In genomic region chr13:48302920-48303330, GRCh38 we compare ENCODE assay signal across 8 cellular contexts. TPM values are rescaled to one million over a fixed set of nuclear protein-coding genes. Genes with fewer than 3 reads are reported as not detected.
DNase-seq lines count a peak whose midpoint lies in the region; ATAC-seq and TF ChIP-seq lines count a peak whose summit lies in the region.

No MANE protein-coding gene starts in this region.

- 8% methylated on average over 4 of the region's 8 CpGs; no CpG with 5 or more reads in 1 of the 2 experiments for WGBS in IMR-90 (ENCODE audit: extremely low coverage in 2 of 2, insufficient read length in 1 of 2), 2 experiments
- 1% methylated on average over 7 of the region's 8 CpGs for WGBS in mammary epithelial cell (ENCODE audit: low coverage, missing lambda C conversion rate)
- WGBS in mesodermal cell (ENCODE audit: insufficient coverage in 2 of 2), 2 experiments, result 3 to 8% methylated on average over 4 to 7 of the region's 8 CpGs
- WGBS in urinary bladder, result 8% methylated on average over 8 of the region's 8 CpGs

- 0 out of 2 replicates have a peak overlapping the region, but pooled peaks have one; percentile 39 for H2BK20ac ChIP-seq in IMR-90 (ENCODE audit: low read depth, low read length)

- H2AFZ ChIP-seq in DND-41 (ENCODE audit: low read depth, low read length) (peak overlapping the region; percentile 77), IMR-90 (replicated peaks; ENCODE audit: low read length, poor library complexity) (peak overlapping the region; percentile 93), mammary epithelial cell (ENCODE audit: low read depth, low read length) (peak overlapping the region; percentile 100)

- no TSS peak for BruUV-seq in IMR-90 (replicated peaks; lab: Mats Ljungman, UMichigan)
- BruUV-seq in mammary epithelial cell (replicated peaks; lab: Mats Ljungman, UMichigan), result no TSS peak

- H3K18ac ChIP-seq in IMR-90 (ENCODE audit: low read depth, low read length), result peak overlapping the region; percentile 22

- H3K27ac ChIP-seq in DND-41 (ENCODE audit: low read length) (peak overlapping the region; percentile 93), IMR-90 (ENCODE audit: insufficient read depth, low read length) (peak overlapping the region; percentile 76), mammary epithelial cell (ENCODE audit: insufficient read depth, low read depth, low read length) (peak overlapping the region; percentile 97), mesodermal cell (ENCODE audit: low read depth, low read length, severe bottlenecking) (peak overlapping the region; percentile 96), urinary bladder (ENCODE audit: low read depth) (peak overlapping the region; percentile 98)

- 0 out of 2 replicates have a peak overlapping the region, but pooled peaks have one; percentile 45 for H2AK5ac ChIP-seq in IMR-90 (ENCODE audit: low read depth, low read length)

- TF ChIP-seq RAD21 in IMR-90 (IDR thresholded peaks at IDR 0.05; ENCODE audit: low read length), result no peak

- peaks cover 9% of the 10 kb centered on the region; the same call in 1 of the 2 replicates for H4K20me1 ChIP-seq in DND-41 (ENCODE audit: insufficient read depth, low read length)
- peaks cover 5% of the 10 kb centered on the region; the same call in 1 of the 2 replicates for H4K20me1 ChIP-seq in IMR-90 (ENCODE audit: insufficient read depth, low read length)
- no peaks in the 10 kb centered on the region for H4K20me1 ChIP-seq in mammary epithelial cell (ENCODE audit: insufficient read depth, low read length)

- H2AK9ac ChIP-seq in IMR-90 (replicated peaks; ENCODE audit: low read depth, low read length, poor library complexity), result peak overlapping the region; percentile 98

- dilution Hi-C loops in IMR-90 (cut with HindIII; ENCODE audit: low sequenced_read_pairs, unreplicated experiment) (no loop called here), mammary epithelial cell (cut with HindIII; ENCODE audit: low sequenced_read_pairs) (no loop called here)

- H3K23ac ChIP-seq in IMR-90 (ENCODE audit: low read depth, low read length), result peak overlapping the region; percentile 97

- H3K4me2 ChIP-seq in DND-41 (ENCODE audit: insufficient read depth, low read length) (peak overlapping the region; percentile 65), IMR-90 (ENCODE audit: low read depth, low read length) (peak overlapping the region; percentile 88), mammary epithelial cell (ENCODE audit: insufficient read depth, low read depth, low read length) (peak overlapping the region; percentile 93)

- H2BK120ac ChIP-seq in IMR-90 (ENCODE audit: low read depth, low read length), result peak overlapping the region; percentile 59

- no peak overlapping the region; the same call in 2 of the 3 replicates for H2BK15ac ChIP-seq in IMR-90 (ENCODE audit: low read depth, low read length)

- H3K9me1 ChIP-seq in IMR-90 (ENCODE audit: insufficient read depth, low read length), result no peaks in the 10 kb centered on the region; the same call in 1 of the 2 replicates

- peaks cover 38% of the 10 kb centered on the region for H3K4me1 ChIP-seq in DND-41 (ENCODE audit: insufficient read depth, low read length)
- H3K4me1 ChIP-seq in IMR-90 (ENCODE audit: control insufficient read depth, insufficient read depth, low read length), result no peaks in the 10 kb centered on the region
- H3K4me1 ChIP-seq in mammary epithelial cell (ENCODE audit: insufficient read depth, low read length), result peaks cover 18% of the 10 kb centered on the region
- peaks cover 3% of the 10 kb centered on the region for H3K4me1 ChIP-seq in mesodermal cell (ENCODE audit: control insufficient read depth, insufficient read depth, low read length, poor library complexity, severe bottlenecking)
- no peaks in the 10 kb centered on the region for H3K4me1 ChIP-seq in urinary bladder (ENCODE audit: insufficient read depth)

- no peaks in the 10 kb centered on the region for H3K27me3 ChIP-seq in DND-41 (ENCODE audit: insufficient read depth, low read length, poor library complexity)
- no peaks in the 10 kb centered on the region for H3K27me3 ChIP-seq in IMR-90 (ENCODE audit: control insufficient read depth, insufficient read depth, low read length)
- no peaks in the 10 kb centered on the region for H3K27me3 ChIP-seq in mammary epithelial cell (ENCODE audit: insufficient read depth, low read length)

- peak overlapping the region; percentile 96 to 97 for H4K8ac ChIP-seq in IMR-90 (ENCODE audit: low read depth in 2 of 2, low read length in 2 of 2)

- H3K9ac ChIP-seq in DND-41 (ENCODE audit: low read depth, low read length) (peak overlapping the region; percentile 91), IMR-90 (ENCODE audit: low read depth, low read length) (peak overlapping the region; percentile 70), mammary epithelial cell (ENCODE audit: insufficient read depth, low read length) (peak overlapping the region; percentile 98)

- H2BK5ac ChIP-seq in IMR-90 (ENCODE audit: low read depth, low read length, poor library complexity, severe bottlenecking), result peak overlapping the region; percentile 75

- TF ChIP-seq POLR2A in IMR-90 (IDR thresholded peaks at IDR 0.05; ENCODE audit: low read depth, low read length), result no peak

- H3K79me1 ChIP-seq in IMR-90 (ENCODE audit: low read depth in 1 of 2, low read length in 2 of 2), result peaks cover 0 to 19% of the 10 kb centered on the region in 2 experiments; a peak in 2 of 4 replicates

- ATAC-seq in DND-41 (ENCODE audit: insufficient read depth, low read depth), result 0 out of 3 replicates have a peak, but pooled peaks have one; percentile 1
- ATAC-seq in IMR-90 (ENCODE audit: low read depth), result no peak

- peak overlapping the region; percentile 93 for H3K4ac ChIP-seq in IMR-90 (ENCODE audit: low read depth, low read length)

- H3K79me2 ChIP-seq in DND-41 (ENCODE audit: insufficient read depth, low read length) (peaks cover 57% of the 10 kb centered on the region), mammary epithelial cell (ENCODE audit: insufficient read depth, low read length) (peaks cover 38% of the 10 kb centered on the region)

- peak overlapping the region; percentile 97 for H3K14ac ChIP-seq in IMR-90 (replicated peaks; ENCODE audit: low read depth, low read length)

- intact Hi-C loops in IMR-90 (cut with micrococcal nuclease) (loop anchor here (1.0 to 2.0 kb wide), 2 partner anchors 176 to 208 kb away; partner anchors contain the start of gene MED4), mammary epithelial cell (cut with micrococcal nuclease) (loop anchor here (1.0 to 2.0 kb wide), 3 partner anchors 70 to 264 kb away; partner anchors contain the start of gene ITM2B)

- H3K4me3 ChIP-seq in DND-41 (ENCODE audit: low read depth in 1 of 2, low read length in 2 of 2), result peak overlapping the region; percentile 91 to 93
- H3K4me3 ChIP-seq in IMR-90 (ENCODE audit: insufficient read depth, low read depth, low read length), result peak overlapping the region; percentile 59
- peak overlapping the region; percentile 65 to 99 (median 86) for H3K4me3 ChIP-seq in mammary epithelial cell (replicated peaks in 1 of 3; ENCODE audit: insufficient read depth in 1 of 3, low read depth in 2 of 3, low read length in 3 of 3)
- peak overlapping the region; percentile 85 for H3K4me3 ChIP-seq in mesodermal cell (ENCODE audit: extremely low read depth, insufficient read depth, low read length, poor library complexity, severe bottlenecking)
- peak overlapping the region; percentile 90 for H3K4me3 ChIP-seq in urinary bladder (ENCODE audit: low read depth, low read length)

- no peak for TF ChIP-seq CTCF in DND-41 (IDR thresholded peaks at IDR 0.05; ENCODE audit: borderline replicate concordance, extremely low read depth, low read length, poor library complexity, severe bottlenecking)
- TF ChIP-seq CTCF in IMR-90 (conservative IDR thresholded peaks at IDR 0.05; ENCODE audit: low read depth, low read length), result no peak
- no peak for TF ChIP-seq CTCF in mammary epithelial cell (conservative IDR thresholded peaks at IDR 0.05 in 1 of 2, IDR thresholded peaks at IDR 0.05 in 1 of 2; ENCODE audit: extremely low read depth in 1 of 2, insufficient read depth in 1 of 2, low read depth in 1 of 2, low read length in 2 of 2)

- peak overlapping the region; percentile 92 for H3K56ac ChIP-seq in IMR-90 (ENCODE audit: extremely low read depth, insufficient read depth, low read length)

- peaks cover 16% of the 10 kb centered on the region for H3K36me3 ChIP-seq in DND-41 (ENCODE audit: insufficient read depth, low read length)
- no peaks in the 10 kb centered on the region for H3K36me3 ChIP-seq in IMR-90 (ENCODE audit: control insufficient read depth, insufficient read depth, low read length)
- peaks cover 4% of the 10 kb centered on the region for H3K36me3 ChIP-seq in mammary epithelial cell (ENCODE audit: insufficient read depth, low read length)
- peaks cover under 1% of the 10 kb centered on the region for H3K36me3 ChIP-seq in mesodermal cell (ENCODE audit: control insufficient read depth, insufficient read depth, low read length)
- no peaks in the 10 kb centered on the region for H3K36me3 ChIP-seq in urinary bladder (ENCODE audit: insufficient read depth)

- POLR2A ChIA-PET in IMR-90 (lab: Charles Lee; ENCODE audit: unreplicated experiment), result no interaction called here

- H3K9me3 ChIP-seq in DND-41 (ENCODE audit: insufficient read depth, low read length, severe bottlenecking) (no peaks in the 10 kb centered on the region), IMR-90 (ENCODE audit: control insufficient read depth, insufficient read depth, low read length) (no peaks in the 10 kb centered on the region), mammary epithelial cell (replicated peaks; ENCODE audit: insufficient read depth, low read length) (no peaks in the 10 kb centered on the region), mesodermal cell (ENCODE audit: control insufficient read depth, low read length) (no peaks in the 10 kb centered on the region)

- H4K5ac ChIP-seq in IMR-90 (ENCODE audit: low read depth, low read length), result peak overlapping the region; percentile 79

- in situ Hi-C loops in IMR-90 (cut with MboI; ENCODE audit: low sequenced_read_pairs), result no loop called here
- in situ Hi-C loops in mammary epithelial cell (cut with MboI; ENCODE audit: low sequenced_read_pairs in 2 of 2), result loop anchor here (25.0 kb wide), 1 partner anchor 459 kb away; no protein-coding TSS in a partner anchor

- CTCF ChIA-PET in IMR-90 (lab: Yijun Ruan, JAX) (interaction anchor here (0.6 kb wide), 1 partner anchor 245 kb away, joined by 3 read pairs; no protein-coding TSS in a partner anchor), mammary epithelial cell (lab: Charles Lee; ENCODE audit: low non-redundant PET) (no interaction called here)

- DNase-seq in DND-41, result no peak
- DNase-seq in IMR-90, result peak; percentile 37
- peak; percentile 61 for DNase-seq in mammary epithelial cell
- DNase-seq in HuH-7 (ENCODE audit: low spot score), result no peak
- no peak for DNase-seq in retina
- DNase-seq in NCI-H2171 (lab: John Stamatoyannopoulos, UW), result no peak

- H4K91ac ChIP-seq in IMR-90 (ENCODE audit: insufficient read depth, low read depth, low read length), result peak overlapping the region; percentile 93

RNA-seq across cellular contexts. Expression of gene RB1, which starts 0.6 kb away (rescaled TPM):
- total RNA-seq in IMR-90 (2012; rRNA removed), result 15.4 and 23.1 TPM in 2 replicates
- 8.4 and 11.4 TPM in 2 replicates for polyA plus RNA-seq in IMR-90 (2012; rRNA removed)
- 2.6 and 3.3 TPM in 2 replicates for polyA plus RNA-seq in IMR-90 (2012; cell fraction: cytosol; rRNA removed)
- polyA plus RNA-seq in IMR-90 (2012; cell fraction: nucleus; rRNA removed; ENCODE audit: low replicate concordance), result 2.8 and 9.5 TPM in 2 replicates
- total RNA-seq in mammary epithelial cell, result 10 to 100 TPM; 34.7 to 48.6 TPM
- 25.0 TPM for polyA plus RNA-seq in mammary epithelial cell
- polyA minus RNA-seq in mammary epithelial cell, result 34.4 TPM
- polyA plus RNA-seq in mesodermal cell (2013, experiment 1 of 2), result 38.9 TPM
- polyA plus RNA-seq in mesodermal cell (2013, experiment 2 of 2), result 40.0 TPM
- total RNA-seq in urinary bladder, result 81.6 TPM
- polyA plus RNA-seq in urinary bladder, result 19.7 TPM

Comparison
In these comparisons a context has a peak if more than half of its experiments do, and no peak if none do; other contexts are left out.
1. DNase-seq: peak in IMR-90 (single experiment) and mammary epithelial cell (single experiment); none in DND-41 (single experiment), HuH-7 (single experiment), retina (single experiment) and NCI-H2171 (single experiment).
2. Peak in every context shown above with its lines, with median percentiles within 50 percentile points of each other: H2AFZ ChIP-seq, H3K27ac ChIP-seq, H3K4me2 ChIP-seq, H3K4me3 ChIP-seq and H3K9ac ChIP-seq.